In genomic region chr12:71890475-71890874, GRCh38 we compare ENCODE assay signal across 31 cellular contexts. TPM values are rescaled to one million over a fixed set of nuclear protein-coding genes. Genes with fewer than 3 reads are reported as not detected.
"Had no signal": no experiment of that assay in that cellular context is flagged by ENCODE, and none has a peak within 500 bp of the region (broad histone marks: within the 10 kb centered on the region; RNA-seq: fewer than 3 reads in every experiment).

No MANE protein-coding gene starts in this region.

- H3K27ac Mint-ChIP-seq: natural killer cell; stimulated activated memory B cell treated with anti-CD40 and anti-IgM and Interleukin-4, amounts not matched to agents 10 μg/mL and 1 μg/mL and 100 μg/mL, for 72 hours; type B pancreatic cell had no signal

- FAIRE-seq: endometrium, urothelium cell line had no signal

- H3K9me3 Mint-ChIP-seq: effector memory CD8-positive, alpha-beta T cell; natural killer cell; type B pancreatic cell had no signal

- H3K4me3 ChIP-seq: esophagus squamous epithelium, heart right ventricle, lower lobe of right lung, ovary, psoas muscle, skin epidermis, spleen, testis, tibial artery had no signal

- H3K27me3 ChIP-seq: esophagus squamous epithelium, heart right ventricle, ovary, spleen, testis, tibial artery had no signal

- H3K9me3 ChIP-seq: esophagus squamous epithelium, heart right ventricle, lower lobe of right lung, ovary, psoas muscle, spleen, testis, tibial artery had no signal

- DNase-seq: cortex of kidney; effector memory CD8-positive, alpha-beta T cell; erythroblast; esophagus squamous epithelium; foreskin melanocyte; glutamatergic neuron; heart right ventricle; hippocampal formation; left colon; left ventricle myocardium superior; lower lobe of right lung; natural killer cell; occipital lobe; ovary; posterior cingulate gyrus; psoas muscle; right cardiac atrium; spleen; stimulated activated CD4-positive, alpha-beta T cell treated with anti-CD3 and anti-CD28 coated beads, Interleukin-4, amount 100 ng/mL, for 4 hours; stimulated activated naive CD8-positive, alpha-beta T cell treated with anti-CD3 and anti-CD28 coated beads, Interleukin-15, Interleukin-2, amounts not matched to agents 100 U/mL and 50 U/mL, for 24 hours; substantia nigra; testis; tibial artery had no signal

- H3K36me3 Mint-ChIP-seq: natural killer cell had no signal

- H3K27me3 Mint-ChIP-seq: effector memory CD8-positive, alpha-beta T cell; stimulated activated memory B cell treated with anti-CD40 and anti-IgM and Interleukin-4, amounts not matched to agents 10 μg/mL and 1 μg/mL and 100 μg/mL, for 72 hours; type B pancreatic cell had no signal

- H3K36me3 ChIP-seq: ovary had no signal

- H3K4me3 Mint-ChIP-seq: effector memory CD8-positive, alpha-beta T cell; natural killer cell; stimulated activated memory B cell treated with anti-CD40 and anti-IgM and Interleukin-4, amounts not matched to agents 10 μg/mL and 1 μg/mL and 100 μg/mL, for 72 hours; type B pancreatic cell had no signal

- H3K4me1 ChIP-seq: esophagus squamous epithelium, testis, tibial artery had no signal

- ATAC-seq: effector memory CD8-positive, alpha-beta T cell; heart right ventricle; left colon; left ventricle myocardium superior; lower lobe of right lung; natural killer cell; psoas muscle; right cardiac atrium; stimulated activated memory B cell treated with anti-CD40 and anti-IgM and Interleukin-4, amounts not matched to agents 10 μg/mL and 1 μg/mL and 100 μg/mL, for 72 hours; stimulated activated naive CD8-positive, alpha-beta T cell treated with anti-CD3 and anti-CD28 coated beads, Interleukin-15, Interleukin-2, amounts not matched to agents 100 U/mL and 50 U/mL, for 24 hours had no signal

- H3K27ac ChIP-seq: esophagus squamous epithelium, heart right ventricle, lower lobe of right lung, ovary, psoas muscle, skin epidermis, spleen, testis, tibial artery had no signal

RNA-seq across cellular contexts. Expression of gene TPH2, which starts 48.2 kb away (rescaled TPM):
- total RNA-seq: dermis microvascular lymphatic vessel endothelial cell, esophagus squamous epithelium, heart right ventricle, kidney epithelial cell, left colon, left ventricle myocardium superior, lower lobe of right lung, mononuclear cell, natural killer cell, occipital lobe, psoas muscle, right cardiac atrium had no signal
- polyA plus RNA-seq: heart right ventricle, ovary, right cardiac atrium had no signal
